In genomic region chr16:90048737-90049330, GRCh38 we compare ENCODE assay signal across 14 cellular contexts. TPM values are rescaled to one million over a fixed set of nuclear protein-coding genes. Genes with fewer than 3 reads are reported as not detected.
DNase-seq lines count a peak whose midpoint lies in the region; ATAC-seq, FAIRE-seq and TF ChIP-seq lines count a peak whose summit lies in the region.
"Had no signal": no experiment of that assay in that cellular context is flagged by ENCODE, and none has a peak within 500 bp of the region (broad histone marks: within the 10 kb centered on the region; RNA-seq: fewer than 3 reads in every experiment).

No MANE protein-coding gene starts in this region.

- H3K27me3 ChIP-seq in K562 (ENCODE audit: control insufficient read depth in 2 of 2, insufficient read depth in 2 of 2, low read length in 2 of 2), result no peaks in the 10 kb centered on the region
- H3K27me3 ChIP-seq: SJSA1 had no signal

- H3K4me2 ChIP-seq in K562 (ENCODE audit: insufficient read depth, low read length), result no peak overlapping the region

- in situ Hi-C loops in K562 (cut with MboI), result no loop called here

- whole genome bisulfite sequencing in K562 (ENCODE audit: insufficient coverage, low coverage, missing lambda C conversion rate), result 74% methylated on average over 17 of the region's 19 CpGs

- H3K4me1 ChIP-seq in HEK293 (ENCODE audit: control insufficient read depth, insufficient read depth, low read length), result no peaks in the 10 kb centered on the region
- peaks cover 18 to 30% of the 10 kb centered on the region in 2 experiments; a peak in 3 of 5 replicates for H3K4me1 ChIP-seq in K562 (replicated peaks in 1 of 2; ENCODE audit: control insufficient read depth in 2 of 2, insufficient read depth in 2 of 2, low read length in 2 of 2)

- peaks cover 5 to 14% (median 9%) of the 10 kb centered on the region in 7 donors for H3K9me3 Mint-ChIP-seq in naive B cell
- H3K9me3 Mint-ChIP-seq in stimulated activated effector memory CD8-positive, alpha-beta T cell treated with anti-CD3 and anti-CD28 coated beads, Interleukin-12 subunit alpha, Interleukin-12 subunit beta, amount 100 ng/mL, for 72 hours, result peaks cover 7% of the 10 kb centered on the region

- no peak for TF ChIP-seq RAD21 in K562 (CRISPR knock-in tag; conservative IDR thresholded peaks at IDR 0.05 in 1 of 2, IDR thresholded peaks at IDR 0.05 in 1 of 2)

- no TSS peak for BruUV-seq in K562 (replicated peaks; lab: Mats Ljungman, UMichigan)

- CTCF ChIA-PET in HEK293 (lab: Yijun Ruan, JAX) (no interaction called here), K562 (lab: Yijun Ruan, JAX; ENCODE audit: low intra/inter-chr PET ratio) (no interaction called here)

- H3K4me3 ChIP-seq in HEK293 (ENCODE audit: low read depth, low read length) (no peak overlapping the region), K562 (no peak overlapping the region)
- H3K4me3 ChIP-seq: SJSA1 had no signal

- POLR2A ChIA-PET in HEK293 (lab: Yijun Ruan, JAX) (no interaction called here), K562 (lab: Yijun Ruan, JAX) (interaction anchor here (1.3 kb wide), 1 partner anchor 9 kb away, joined by 3 read pairs; no protein-coding TSS in a partner anchor)

- no peak for FAIRE-seq in K562 (lab: Jason Lieb, UNC)
- FAIRE-seq: H54 had no signal

- peak overlapping the region; percentile 57; the same call in 1 of the 2 replicates for H2AFZ ChIP-seq in K562 (ENCODE audit: low read depth, low read length)

- no peaks in the 10 kb centered on the region for H4K20me1 ChIP-seq in K562 (replicated peaks; ENCODE audit: control insufficient read depth, insufficient read depth, low read length)

- no peak for TF ChIP-seq EP300 in K562 (IDR thresholded peaks at IDR 0.05; ENCODE audit: low read length)

- intact Hi-C loops in K562 (cut with micrococcal nuclease), result no loop called here

- H3K79me2 ChIP-seq in K562 (ENCODE audit: control insufficient read depth, insufficient read depth, low read length), result no peaks in the 10 kb centered on the region; the same call in 2 of the 3 replicates

- no peak for TF ChIP-seq POLR2A in K562 (conservative IDR thresholded peaks at IDR 0.05)

- peaks cover 13 to 40% (median 20%) of the 10 kb centered on the region in 3 donors for H3K27me3 Mint-ChIP-seq in naive B cell

- no peak overlapping the region for H3K27ac ChIP-seq in HEK293 (ENCODE audit: extremely low read depth, low read depth, low read length)
- H3K27ac ChIP-seq in K562 (ENCODE audit: extremely low read depth, low read depth, low read length), result no peak overlapping the region
- H3K27ac ChIP-seq: SJSA1 had no signal

- no peak for DNase-seq in K562 (ENCODE audit: extremely low read depth in 1 of 4, low spot score in 3 of 4)
- no peak for DNase-seq in naive B cell
- no peak for DNase-seq in stimulated activated effector memory CD8-positive, alpha-beta T cell treated with anti-CD3 and anti-CD28 coated beads, Interleukin-12 subunit alpha, Interleukin-12 subunit beta, amount 100 ng/mL, for 72 hours (ENCODE audit: low spot score in 2 of 2)
- DNase-seq: NCI-H146, NCI-H2227 treated with DMSO at 0.1 percent for 48 hours, PC-3 had no signal

- peaks cover 0 to 8% of the 10 kb centered on the region in 2 experiments; a peak in 1 of 3 replicates for H3K36me3 ChIP-seq in HEK293 (ENCODE audit: control insufficient read depth in 2 of 2, insufficient read depth in 1 of 2, low read length in 2 of 2)
- peaks cover 3% of the 10 kb centered on the region; the same call in 2 of the 3 replicates for H3K36me3 ChIP-seq in K562 (ENCODE audit: control insufficient read depth, insufficient read depth, low read length)

- peak overlapping the region in 6 of 8 donors; percentile 24 to 72 (median 56) for H3K4me3 Mint-ChIP-seq in naive B cell
- H3K4me3 Mint-ChIP-seq in stimulated activated effector memory CD8-positive, alpha-beta T cell treated with anti-CD3 and anti-CD28 coated beads, Interleukin-12 subunit alpha, Interleukin-12 subunit beta, amount 100 ng/mL, for 72 hours, result no peak overlapping the region

- H3K36me3 Mint-ChIP-seq in naive B cell, result peaks cover 5 to 11% of the 10 kb centered on the region in 2 donors
- peaks cover 6% of the 10 kb centered on the region for H3K36me3 Mint-ChIP-seq in stimulated activated effector memory CD8-positive, alpha-beta T cell treated with anti-CD3 and anti-CD28 coated beads, Interleukin-12 subunit alpha, Interleukin-12 subunit beta, amount 100 ng/mL, for 72 hours

- no peak for ATAC-seq in K562
- ATAC-seq in naive B cell (ENCODE audit: low read depth in 2 of 2), result no peak
- no peak for ATAC-seq in stimulated activated effector memory CD8-positive, alpha-beta T cell treated with anti-CD3 and anti-CD28 coated beads, Interleukin-12 subunit alpha, Interleukin-12 subunit beta, amount 100 ng/mL, for 72 hours
- no peak for ATAC-seq in GM18867 (IDR thresholded peaks at IDR 0.05; ENCODE audit: unreplicated experiment)
- no peak for ATAC-seq in GM19035 (IDR thresholded peaks at IDR 0.05; ENCODE audit: unreplicated experiment)
- ATAC-seq in HG03442 (IDR thresholded peaks at IDR 0.05; ENCODE audit: unreplicated experiment), result no peak
- ATAC-seq: PC-3 had no signal

- H3K9ac ChIP-seq in K562 (ENCODE audit: insufficient read depth in 1 of 2, low read depth in 2 of 2, low read length in 2 of 2), result no peak overlapping the region; a peak in 1 of 4 replicates

- H3K4me1 Mint-ChIP-seq in naive B cell, result peaks cover 5 to 7% (median 7%) of the 10 kb centered on the region in 3 donors
- peaks cover 16% of the 10 kb centered on the region for H3K4me1 Mint-ChIP-seq in stimulated activated effector memory CD8-positive, alpha-beta T cell treated with anti-CD3 and anti-CD28 coated beads, Interleukin-12 subunit alpha, Interleukin-12 subunit beta, amount 100 ng/mL, for 72 hours

- H3K9me1 ChIP-seq in K562 (ENCODE audit: control insufficient read depth, insufficient read depth, low read length), result no peaks in the 10 kb centered on the region

- H3K9me3 ChIP-seq in HEK293 (ENCODE audit: control insufficient read depth, insufficient read depth, low read depth, low read length), result no peaks in the 10 kb centered on the region
- H3K9me3 ChIP-seq in K562 (replicated peaks; ENCODE audit: control insufficient read depth, insufficient read depth, low read depth, low read length), result 0 out of 2 replicates have a peak, but pooled peaks cover 1% of the 10 kb centered on the region

- peak overlapping the region in 4 of 6 donors; percentile 38 to 94 (median 72) for H3K27ac Mint-ChIP-seq in naive B cell
- peak overlapping the region; percentile 26 for H3K27ac Mint-ChIP-seq in stimulated activated effector memory CD8-positive, alpha-beta T cell treated with anti-CD3 and anti-CD28 coated beads, Interleukin-12 subunit alpha, Interleukin-12 subunit beta, amount 100 ng/mL, for 72 hours

- TF ChIP-seq CTCF in HEK293 (tag by site-specific recombination; IDR thresholded peaks at IDR 0.05) (no peak), K562 (IDR thresholded peaks at IDR 0.05 in 2 of 3, conservative IDR thresholded peaks at IDR 0.05 in 1 of 3; ENCODE audit: insufficient read depth in 2 of 3, low read depth in 1 of 3, low read length in 3 of 3) (no peak)

TF ChIP-seq in HEK293, 187 proteins besides CTCF, POLR2A, EP300 and RAD21:
- TF ChIP-seq PRDM1 (tag by site-specific recombination; IDR thresholded peaks at IDR 0.05) (0 out of 2 replicates have a peak, but pooled peaks have one; percentile 2), TRIM28 (IDR thresholded peaks at IDR 0.05; ENCODE audit: borderline replicate concordance, low read length) (no peak)

TF ChIP-seq in K562, 482 proteins besides CTCF, POLR2A, EP300 and RAD21 (continues in another document):
- TF ChIP-seq ZNF311 (CRISPR knock-in tag; IDR thresholded peaks at IDR 0.05) (no peak), NFRKB (IDR thresholded peaks at IDR 0.05; ENCODE audit: low read depth) (no peak), PRMT5 (CRISPR knock-in tag; IDR thresholded peaks at IDR 0.05) (no peak), ZNF507 (tag; conservative IDR thresholded peaks at IDR 0.05) (no peak)

RNA-seq across cellular contexts. Expression of gene PRDM7, which starts 28.3 kb away (rescaled TPM):
- not detected in 2 replicates for total RNA-seq in K562 (2011; cell fraction: chromatin; rRNA removed; ENCODE audit: low replicate concordance)
- total RNA-seq in K562 (2011; cell fraction: nucleolus; rRNA removed), result not detected in 2 replicates
- not detected in 2 replicates for total RNA-seq in K562 (2011; cell fraction: nucleoplasm; rRNA removed)
- not detected in 2 replicates for total RNA-seq in K562 (2014; rRNA removed)
- total RNA-seq in K562 (2014; rRNA removed; fragmentation: Illumina TruSeq; extraction: Trizol), result not detected in 2 replicates
- not detected in 2 replicates for total RNA-seq in K562 (2015; rRNA removed; fragmentation: Illumina TruSeq; extraction: Trizol)
- not detected in 2 replicates for total RNA-seq in K562 (2021)
- not detected in 2 replicates for polyA plus RNA-seq in K562 (2011; rRNA removed)
- not detected in 2 replicates for polyA plus RNA-seq in K562 (2011; cell fraction: cytosol; rRNA removed)
- polyA plus RNA-seq in K562 (2011; cell fraction: nucleus; rRNA removed), result 0.08 TPM in 1 of 2 replicates, not detected in the other
- polyA plus RNA-seq in K562 (2012), result 0.06 and 0.07 TPM in 2 replicates
- not detected in 2 replicates for polyA plus RNA-seq in K562 (2014; fragmentation: Illumina TruSeq; extraction: Trizol)
- polyA plus RNA-seq in K562 (2014; fragmentation: Nextera tagmentation; extraction: Ambion mirVana), result not detected
- not detected in 2 replicates for polyA plus RNA-seq in K562 (2014; rRNA removed)
- not detected in 2 replicates for polyA minus RNA-seq in K562 (2011; rRNA and poly(A)+ RNA removed)
- not detected in 2 replicates for polyA minus RNA-seq in K562 (2011; cell fraction: cytosol; rRNA and poly(A)+ RNA removed)
- polyA minus RNA-seq in K562 (2011; cell fraction: nucleus; rRNA and poly(A)+ RNA removed), result not detected in 2 replicates
- polyA plus RNA-seq in naive B cell (ENCODE audit: low read depth in 6 of 6), result not detected
- total RNA-seq: HT-29, PC-3, SJSA1 had no signal
- polyA plus RNA-seq: BJ had no signal

RNA-seq across cellular contexts. Expression of gene DBNDD1, which starts 29.6 kb away (rescaled TPM):
- 2.7 and 9.4 TPM in 2 replicates for total RNA-seq in K562 (2011; cell fraction: chromatin; rRNA removed; ENCODE audit: low replicate concordance)
- total RNA-seq in K562 (2011; cell fraction: nucleolus; rRNA removed), result 4.5 and 5.7 TPM in 2 replicates
- total RNA-seq in K562 (2011; cell fraction: nucleoplasm; rRNA removed), result 4.5 and 5.2 TPM in 2 replicates
- total RNA-seq in K562 (2014; rRNA removed) (5.8 and 8.3 TPM in 2 replicates), K562 (2014; rRNA removed; fragmentation: Illumina TruSeq; extraction: Trizol) (2.8 and 3.2 TPM in 2 replicates), K562 (2015; rRNA removed; fragmentation: Illumina TruSeq; extraction: Trizol) (4.2 and 4.3 TPM in 2 replicates), K562 (2021) (12.9 and 13.0 TPM in 2 replicates)
- polyA plus RNA-seq in K562 (2011; rRNA removed) (6.9 and 8.5 TPM in 2 replicates), K562 (2014; fragmentation: Illumina TruSeq; extraction: Trizol) (10.9 and 12.9 TPM in 2 replicates), K562 (2014; fragmentation: Nextera tagmentation; extraction: Ambion mirVana) (under 1 TPM; 0.55 to 0.90 TPM), K562 (2014; rRNA removed) (9.5 and 10.8 TPM in 2 replicates), naive B cell (ENCODE audit: low read depth in 6 of 6) (100 to 1,000 TPM in 2 of 6 donors, 10 to 100 TPM in 4; 48.9 to 149 (median 68.5) TPM)
- polyA plus RNA-seq in K562 (2011; cell fraction: cytosol; rRNA removed), result 14.1 and 24.5 TPM in 2 replicates
- 6.8 and 9.1 TPM in 2 replicates for polyA plus RNA-seq in K562 (2011; cell fraction: nucleus; rRNA removed)
- 8.0 and 13.9 TPM in 2 replicates for polyA plus RNA-seq in K562 (2012)
- polyA minus RNA-seq in K562 (2011; rRNA and poly(A)+ RNA removed), result 2.0 and 3.9 TPM in 2 replicates
- 7.9 and 11.8 TPM in 2 replicates for polyA minus RNA-seq in K562 (2011; cell fraction: cytosol; rRNA and poly(A)+ RNA removed)
- polyA minus RNA-seq in K562 (2011; cell fraction: nucleus; rRNA and poly(A)+ RNA removed), result 1.6 and 3.0 TPM in 2 replicates
